Comparison of ENCODE assay signal across 10 cellular contexts in genomic region chr4:85828295-85828910, GRCh38.
DNase-seq lines count a peak whose midpoint lies in the region; ATAC-seq and TF ChIP-seq lines count a peak whose summit lies in the region.
"Had no signal": no experiment of that assay in that cellular context is flagged by ENCODE, and none has a peak within 500 bp of the region (broad histone marks: within the 10 kb centered on the region; RNA-seq: fewer than 3 reads in every experiment).

No MANE protein-coding gene starts in this region.

- H3K4me2 ChIP-seq in hepatocyte, result peak overlapping the region; percentile 76

- ATAC-seq in GM19463 (IDR thresholded peaks at IDR 0.05; ENCODE audit: unreplicated experiment), result no peak
- no peak for ATAC-seq in GM18520 (IDR thresholded peaks at IDR 0.05; ENCODE audit: unreplicated experiment)
- ATAC-seq in GM18868 (IDR thresholded peaks at IDR 0.05; ENCODE audit: unreplicated experiment), result no peak

- H3K27me3 ChIP-seq in hepatocyte (no peaks in the 10 kb centered on the region), skeletal muscle tissue (ENCODE audit: control insufficient read depth in 3 of 3, insufficient read depth in 3 of 3, low read length in 3 of 3) (no peaks in the 10 kb centered on the region)

- H3K4me3 ChIP-seq in HEK293 (ENCODE audit: low read depth, low read length) (peak overlapping the region; percentile 34), hepatocyte (peak overlapping the region; percentile 11), skeletal muscle tissue (ENCODE audit: low read length in 3 of 3) (peak overlapping the region; percentile 65 to 82 (median 73))

- peak overlapping the region; percentile 63 to 85 (median 69) for H3K9ac ChIP-seq in skeletal muscle tissue (ENCODE audit: low read depth in 1 of 3, low read length in 3 of 3)

- no peak overlapping the region for H2AFZ ChIP-seq in hepatocyte

- H3K9me2 ChIP-seq in hepatocyte (replicated peaks; ENCODE audit: insufficient read depth), result no peaks in the 10 kb centered on the region

- H3K79me2 ChIP-seq in hepatocyte, result peaks cover 9% of the 10 kb centered on the region

- CTCF ChIA-PET in HEK293 (lab: Yijun Ruan, JAX), result interaction anchor here (0.7 to 1.5 kb wide), 2 partner anchors 29 to 138 kb away, joined by 3 to 5 read pairs; no protein-coding TSS in a partner anchor

- TF ChIP-seq CTCF in HEK293 (tag by site-specific recombination; IDR thresholded peaks at IDR 0.05) (no peak), brain (conservative IDR thresholded peaks at IDR 0.05) (no peak), hepatocyte (IDR thresholded peaks at IDR 0.05; ENCODE audit: poor library complexity) (no peak)

- no peaks in the 10 kb centered on the region for H3K9me3 ChIP-seq in HEK293 (ENCODE audit: control insufficient read depth, insufficient read depth, low read depth, low read length)
- no peaks in the 10 kb centered on the region for H3K9me3 ChIP-seq in hepatocyte (ENCODE audit: low read depth)
- no peaks in the 10 kb centered on the region for H3K9me3 ChIP-seq in skeletal muscle tissue (ENCODE audit: control insufficient read depth in 3 of 3, low read length in 3 of 3)

- peaks cover 7% of the 10 kb centered on the region; the same call in 1 of the 2 replicates for H3K4me1 ChIP-seq in HEK293 (ENCODE audit: control insufficient read depth, insufficient read depth, low read length)
- H3K4me1 ChIP-seq in hepatocyte (ENCODE audit: insufficient read depth), result peaks cover 9% of the 10 kb centered on the region
- peaks cover 20 to 28% (median 26%) of the 10 kb centered on the region in 3 donors for H3K4me1 ChIP-seq in skeletal muscle tissue (ENCODE audit: control insufficient read depth in 3 of 3, insufficient read depth in 3 of 3, low read length in 3 of 3)

- H3K4me3 Mint-ChIP-seq in brain, result peak overlapping the region; percentile 67 to 84 (median 74)
- H3K4me3 Mint-ChIP-seq: dendritic cell treated with granulocyte-macrophage colony-stimulating factor and Interleukin-4, amounts not matched to agents 40 ng/mL and 50 ng/mL, for 4 days had no signal

- peaks cover 79% of the 10 kb centered on the region for H3K4me1 Mint-ChIP-seq in brain

- WGBS in hepatocyte (ENCODE audit: low lambda C conversion rate, missing lambda C conversion rate), result 59% methylated on average over 7 of the region's 7 CpGs

- H3K9me3 Mint-ChIP-seq in brain, result no peaks in the 10 kb centered on the region
- H3K9me3 Mint-ChIP-seq: dendritic cell treated with granulocyte-macrophage colony-stimulating factor and Interleukin-4, amounts not matched to agents 40 ng/mL and 50 ng/mL, for 4 days had no signal

- POLR2A ChIA-PET in HEK293 (lab: Yijun Ruan, JAX), result no interaction called here

- DNase-seq in hepatocyte (ENCODE audit: low spot score) (no peak), pons (ENCODE audit: low spot score) (no peak)
- DNase-seq: GDM1 had no signal

- H3K36me3 ChIP-seq in HEK293 (ENCODE audit: control insufficient read depth in 2 of 2, insufficient read depth in 1 of 2, low read length in 2 of 2), result no peaks in the 10 kb centered on the region
- H3K36me3 ChIP-seq in hepatocyte (replicated peaks; ENCODE audit: insufficient read depth, low read depth), result no peaks in the 10 kb centered on the region
- no peaks in the 10 kb centered on the region for H3K36me3 ChIP-seq in skeletal muscle tissue (ENCODE audit: control insufficient read depth in 3 of 3, insufficient read depth in 3 of 3, low read length in 3 of 3)

- no peaks in the 10 kb centered on the region for H3K36me3 Mint-ChIP-seq in brain

- peak overlapping the region; percentile 75; the same call in 1 of the 2 replicates for H3K27ac ChIP-seq in HEK293 (ENCODE audit: extremely low read depth, low read depth, low read length)
- peak overlapping the region; percentile 87 for H3K27ac ChIP-seq in hepatocyte
- H3K27ac ChIP-seq in skeletal muscle tissue (ENCODE audit: low read depth, low read length), result peak overlapping the region; percentile 81

- no peaks in the 10 kb centered on the region for H3K27me3 Mint-ChIP-seq in brain

- H4K20me1 ChIP-seq in hepatocyte (ENCODE audit: insufficient read depth, poor library complexity, severe bottlenecking), result no peaks in the 10 kb centered on the region

- peak overlapping the region; percentile 50 to 96 (median 80) for H3K27ac Mint-ChIP-seq in brain
- H3K27ac Mint-ChIP-seq: dendritic cell treated with granulocyte-macrophage colony-stimulating factor and Interleukin-4, amounts not matched to agents 40 ng/mL and 50 ng/mL, for 4 days had no signal

TF ChIP-seq in HEK293, 187 proteins besides CTCF, POLR2A, EP300 and RAD21:
- TF ChIP-seq WT1 (tag by site-specific recombination; IDR thresholded peaks at IDR 0.05) (peak; percentile 87), PRDM6 (tag by site-specific recombination; IDR thresholded peaks at IDR 0.05) (peak; percentile 90), ZEB2 (tag by site-specific recombination; IDR thresholded peaks at IDR 0.05) (0 out of 2 replicates have a peak, but pooled peaks have one; percentile 11), FEZF1 (tag by site-specific recombination; IDR thresholded peaks at IDR 0.05) (peak; percentile 83), TCF7L2 (IDR thresholded peaks at IDR 0.05; ENCODE audit: borderline replicate concordance, low read depth, low read length) (peak; percentile 32; the same call in 1 of the 2 replicates), INSM2 (tag by site-specific recombination; IDR thresholded peaks at IDR 0.05) (0 out of 2 replicates have a peak, but pooled peaks have one; percentile 26), ZNF624 (tag by site-specific recombination; IDR thresholded peaks at IDR 0.05) (no peak), REST (tag by site-specific recombination; IDR thresholded peaks at IDR 0.05) (no peak)

Comparison
In these comparisons a context has a peak if more than half of its experiments do, and no peak if none do; other contexts are left out.
1. H3K4me3 ChIP-seq: peak in every context shown above with its lines; median percentile 73 in skeletal muscle tissue; 34 in HEK293; 11 in hepatocyte.